In genomic region chr2:80548469-80548868, GRCh38 we compare ENCODE assay signal across 18 cellular contexts.
A peak's percentile ranks its signal among the peaks of the same experiment; 100 is the strongest.
DNase-seq lines count a peak whose midpoint lies in the region; ATAC-seq and TF ChIP-seq lines count a peak whose summit lies in the region.
"Had no signal": no experiment of that assay in that cellular context is flagged by ENCODE, and none has a peak within 500 bp of the region (broad histone marks: within the 10 kb centered on the region; RNA-seq: fewer than 3 reads in every experiment).

No MANE protein-coding gene starts in this region.

- H3K4me3 Mint-ChIP-seq in CD14-positive monocyte (no peak overlapping the region), immature natural killer cell (no peak overlapping the region)
- H3K4me3 Mint-ChIP-seq: activated CD4-positive, alpha-beta memory T cell treated with anti-CD3 and anti-CD28 coated beads, Interleukin-2, amount 10 ng/mL, durations not matched to agents 7 days and 5 days; CD8-positive, alpha-beta T cell; dendritic cell treated with granulocyte-macrophage colony-stimulating factor and Interleukin-4, amounts not matched to agents 40 ng/mL and 50 ng/mL, for 4 days; neural progenitor cell had no signal

- DNase-seq in NCI-H1105 treated with DMSO at 0.1 percent for 48 hours (lab: John Stamatoyannopoulos, UW) = peak; percentile 44
- peak; percentile 47 for DNase-seq in NCI-H526 treated with DMSO at 0.1 percent for 48 hours (lab: John Stamatoyannopoulos, UW)
- peak; percentile 6 for DNase-seq in globus pallidus (ENCODE audit: low spot score)
- DNase-seq in pons (ENCODE audit: low spot score) = peak; percentile 24
- DNase-seq in CD14-positive monocyte (ENCODE audit: low spot score) = no peak
- DNase-seq in immature natural killer cell = no peak
- DNase-seq: activated CD4-positive, alpha-beta memory T cell treated with anti-CD3 and anti-CD28 coated beads, Interleukin-2, amount 10 ng/mL, durations not matched to agents 7 days and 5 days; brain microvascular endothelial cell; CD8-positive, alpha-beta T cell; GM23248; NCI-H1092 treated with DMSO at 0.1 percent for 48 hours; NCI-H2081 treated with DMSO at 0.1 percent for 48 hours; NCI-H524 treated with DMSO at 0.1 percent for 48 hours; RPMI8226 had no signal

- H3K4me1 Mint-ChIP-seq in CD14-positive monocyte = no peaks in the 10 kb centered on the region
- no peaks in the 10 kb centered on the region for H3K4me1 Mint-ChIP-seq in immature natural killer cell
- H3K4me1 Mint-ChIP-seq: activated CD4-positive, alpha-beta memory T cell treated with anti-CD3 and anti-CD28 coated beads, Interleukin-2, amount 10 ng/mL, durations not matched to agents 7 days and 5 days; neural progenitor cell had no signal

- no peaks in the 10 kb centered on the region for H3K27me3 Mint-ChIP-seq in CD14-positive monocyte (ENCODE audit: low read depth in 3 of 3)
- peaks cover 0 to 2% (median 0%) of the 10 kb centered on the region in 3 donors for H3K27me3 Mint-ChIP-seq in immature natural killer cell (ENCODE audit: low read depth in 3 of 3)
- H3K27me3 Mint-ChIP-seq: activated CD4-positive, alpha-beta memory T cell treated with anti-CD3 and anti-CD28 coated beads, Interleukin-2, amount 10 ng/mL, durations not matched to agents 7 days and 5 days; dendritic cell treated with granulocyte-macrophage colony-stimulating factor and Interleukin-4, amounts not matched to agents 40 ng/mL and 50 ng/mL, for 4 days; progenitor cell of endocrine pancreas had no signal

- intact Hi-C loops in CD14-positive monocyte (cut with micrococcal nuclease) = no loop called here

- H3K27ac Mint-ChIP-seq in CD14-positive monocyte = no peak overlapping the region
- H3K27ac Mint-ChIP-seq in immature natural killer cell = no peak overlapping the region
- H3K27ac Mint-ChIP-seq: activated CD4-positive, alpha-beta memory T cell treated with anti-CD3 and anti-CD28 coated beads, Interleukin-2, amount 10 ng/mL, durations not matched to agents 7 days and 5 days; CD8-positive, alpha-beta T cell; dendritic cell treated with granulocyte-macrophage colony-stimulating factor and Interleukin-4, amounts not matched to agents 40 ng/mL and 50 ng/mL, for 4 days; neural progenitor cell; progenitor cell of endocrine pancreas had no signal

- H3K9me3 Mint-ChIP-seq in CD14-positive monocyte = peaks cover 2 to 13% (median 8%) of the 10 kb centered on the region in 7 donors
- H3K9me3 Mint-ChIP-seq in immature natural killer cell = peaks cover 8 to 63% (median 21%) of the 10 kb centered on the region in 6 donors
- H3K9me3 Mint-ChIP-seq: neural progenitor cell had no signal

- H3K36me3 Mint-ChIP-seq in CD14-positive monocyte (no peaks in the 10 kb centered on the region), immature natural killer cell (peaks cover 0 to 3% (median 0%) of the 10 kb centered on the region in 3 donors)
- H3K36me3 Mint-ChIP-seq: CD8-positive, alpha-beta T cell; neural progenitor cell had no signal

- ATAC-seq in GM18511 (IDR thresholded peaks at IDR 0.05; ENCODE audit: unreplicated experiment) = no peak
- ATAC-seq: CD8-positive, alpha-beta T cell had no signal

- TF ChIP-seq CTCF in CD14-positive monocyte (IDR thresholded peaks at IDR 0.05) = no peak

Comparison
In these comparisons a context has a peak if more than half of its experiments do, and no peak if none do; other contexts are left out.
1. DNase-seq: peak in NCI-H1105 treated with DMSO at 0.1 percent for 48 hours (single experiment), NCI-H526 treated with DMSO at 0.1 percent for 48 hours (single experiment), globus pallidus (single experiment) and pons (single experiment); none in CD14-positive monocyte (single experiment) and immature natural killer cell (0 of 3).